ENCODE assay signal across 17 cellular contexts in the genomic region with DNA sequence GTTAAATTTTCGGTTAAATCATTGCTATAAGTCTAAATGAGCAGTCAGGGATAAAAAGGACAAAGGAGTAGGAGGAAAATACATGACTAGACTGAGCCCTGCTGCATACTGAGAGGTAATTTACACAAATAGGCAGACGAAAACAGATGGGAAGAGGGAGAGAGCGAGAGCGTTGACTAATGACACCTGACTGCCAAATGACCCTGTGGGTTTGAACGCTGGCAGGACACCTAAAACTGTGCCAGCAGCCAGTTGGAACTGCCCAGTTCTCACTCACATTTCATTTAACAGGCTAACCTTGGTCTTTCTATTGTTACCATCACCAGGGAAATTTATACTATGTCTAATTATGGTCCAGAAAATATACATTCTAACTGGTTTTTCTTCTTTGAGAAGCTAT.
A peak's percentile ranks its signal among the peaks of the same experiment; 100 is the strongest.
DNase-seq lines count a peak whose midpoint lies in the region; ATAC-seq and TF ChIP-seq lines count a peak whose summit lies in the region.
"Had no signal": no experiment of that assay in that cellular context is flagged by ENCODE, and none has a peak within 500 bp of the region (broad histone marks: within the 10 kb centered on the region; RNA-seq: fewer than 3 reads in every experiment).

No MANE protein-coding gene starts in this region.

- no peak overlapping the region for H3K27ac ChIP-seq in ascending aorta
- H3K27ac ChIP-seq: foreskin keratinocyte, skin epidermis had no signal

- H3K4me3 ChIP-seq in ascending aorta = no peak overlapping the region
- H3K4me3 ChIP-seq: skin epidermis had no signal

- in situ Hi-C loops in G401 (cut with HindIII; ENCODE audit: low sequenced_read_pairs) = no loop called here

- H3K27me3 ChIP-seq in ascending aorta = no peaks in the 10 kb centered on the region
- H3K27me3 ChIP-seq: BE2C, foreskin keratinocyte had no signal

- H3K4me1 ChIP-seq in ascending aorta = no peaks in the 10 kb centered on the region
- H3K4me1 ChIP-seq: BE2C, foreskin keratinocyte had no signal

- ATAC-seq in GM18502 (IDR thresholded peaks at IDR 0.05; ENCODE audit: poor library complexity, unreplicated experiment) = no peak
- ATAC-seq: activated CD4-positive, alpha-beta T cell treated with anti-CD3 and anti-CD28 coated beads for 36 hours; foreskin keratinocyte; T-helper 17 cell had no signal

- no peaks in the 10 kb centered on the region for H3K36me3 ChIP-seq in ascending aorta
- H3K36me3 ChIP-seq: BE2C had no signal

- H3K9me3 ChIP-seq in ascending aorta = peaks cover 0 to 14% of the 10 kb centered on the region in 2 donors
- H3K9me3 ChIP-seq: BE2C had no signal

- DNase-seq in G401 (ENCODE audit: low spot score) (peak; percentile 99), NCI-H2081 (lab: John Stamatoyannopoulos, UW) (peak; percentile 90 to 98), astrocyte of the hippocampus (ENCODE audit: low read depth, low spot score) (peak; percentile 56), myocyte (ENCODE audit: low read depth) (peak; percentile 4), ascending aorta (ENCODE audit: low spot score in 2 of 2) (no peak)
- DNase-seq in activated CD4-positive, alpha-beta T cell treated with anti-CD3 and anti-CD28 coated beads, Interleukin-2, amount 50 U/mL, for 1 hour = no peak
- DNase-seq: activated CD4-positive, alpha-beta T cell treated with anti-CD3 and anti-CD28 coated beads for 36 hours; activated naive CD8-positive, alpha-beta T cell treated with anti-CD3 and anti-CD28 coated beads for 36 hours; BE2C; DND-41; foreskin keratinocyte; NCI-H510A treated with DMSO at 0.1 percent for 48 hours; occipital lobe; stimulated activated naive CD4-positive, alpha-beta T cell treated with Interleukin-2 at 50 U/mL for 16 hours; T-helper 17 cell had no signal

- intact Hi-C loops in ascending aorta (cut with DNase I) = no loop called here

- no peak for TF ChIP-seq CTCF in ascending aorta (IDR thresholded peaks at IDR 0.05)

Comparison
In these comparisons a context has a peak if more than half of its experiments do, and no peak if none do; other contexts are left out.
1. DNase-seq: peak in G401 (single experiment), NCI-H2081 (2 of 2), astrocyte of the hippocampus (single experiment) and myocyte (single experiment); none in ascending aorta (0 of 2) and activated CD4-positive, alpha-beta T cell treated with anti-CD3 and anti-CD28 coated beads, Interleukin-2, amount 50 U/mL, for 1 hour (single experiment).